Comparison of ENCODE assay signal across 20 cellular contexts in genomic region chr1:98467584-98467983, GRCh38.
DNase-seq lines count a peak whose midpoint lies in the region; ATAC-seq, FAIRE-seq and TF ChIP-seq lines count a peak whose summit lies in the region.
"Had no signal": no experiment of that assay in that cellular context is flagged by ENCODE, and none has a peak within 500 bp of the region (broad histone marks: within the 10 kb centered on the region; RNA-seq: fewer than 3 reads in every experiment).

No MANE protein-coding gene starts in this region.

- peak overlapping the region; percentile 54 for H2AFZ ChIP-seq in astrocyte (ENCODE audit: low read depth, low read length)
- no peak overlapping the region for H2AFZ ChIP-seq in mesenchymal stem cell (ENCODE audit: low read depth, low read length)

- BruUV-seq in MCF 10A (replicated peaks; lab: Mats Ljungman, UMichigan): no TSS peak

- TF ChIP-seq POLR2A in breast epithelium (IDR thresholded peaks at IDR 0.05): no peak

- no peak overlapping the region for H2AK5ac ChIP-seq in mesenchymal stem cell (ENCODE audit: low read length, severe bottlenecking)

- H3K4ac ChIP-seq in mesenchymal stem cell (ENCODE audit: low read depth in 1 of 2, low read length in 2 of 2): no peak overlapping the region

- no peak overlapping the region for H2BK12ac ChIP-seq in mesenchymal stem cell (ENCODE audit: low read length in 2 of 2)

- H3K9ac ChIP-seq in astrocyte (ENCODE audit: low read length) (peak overlapping the region; percentile 38), mesenchymal stem cell (ENCODE audit: low read length) (peak overlapping the region; percentile 51), kidney (ENCODE audit: low read length in 2 of 2) (no peak overlapping the region)
- H3K9ac ChIP-seq: BLaER1 treated with 17β-estradiol and CSF1 and Interleukin-3, amounts not matched to agents 10 nM and 100 nM had no signal

- H3K79me1 ChIP-seq in mesenchymal stem cell (replicated peaks; ENCODE audit: low read length, poor library complexity, severe bottlenecking): no peaks in the 10 kb centered on the region

- H3K4me1 ChIP-seq in breast epithelium (no peaks in the 10 kb centered on the region), astrocyte (ENCODE audit: insufficient read depth, low read length) (peaks cover 5% of the 10 kb centered on the region), mesenchymal stem cell (ENCODE audit: control insufficient read depth, insufficient read depth, low read depth, low read length) (no peaks in the 10 kb centered on the region), kidney (ENCODE audit: control insufficient read depth in 1 of 2, insufficient read depth in 1 of 2, low read depth in 1 of 2, low read length in 2 of 2) (no peaks in the 10 kb centered on the region)
- no peaks in the 10 kb centered on the region for H3K4me1 ChIP-seq in CD4-positive, alpha-beta memory T cell (ENCODE audit: insufficient read depth, low read length)
- H3K4me1 ChIP-seq: esophagus muscularis mucosa, SJCRH30, upper lobe of right lung had no signal

- intact Hi-C loops in MCF 10A (cut with micrococcal nuclease): loop anchor here (5.0 kb wide), 3 partner anchors 145 to 645 kb away; partner anchors contain the start of gene DPYD
- intact Hi-C loops in breast epithelium (cut with DNase I; ENCODE audit: low total_unique reads): no loop called here
- intact Hi-C loops in CD4-positive, alpha-beta memory T cell (cut with micrococcal nuclease): no loop called here
- intact Hi-C loops in kidney (cut with DNase I): no loop called here

- POLR2A ChIA-PET in MCF 10A (lab: Yijun Ruan, JAX): no interaction called here
- POLR2A ChIA-PET in CD4-positive, alpha-beta memory T cell (lab: Charles Lee; ENCODE audit: partially characterized antibody): no interaction called here

- 95% methylated on average over 1 of the region's 4 CpGs for WGBS in mesenchymal stem cell

- no peak overlapping the region for H2BK120ac ChIP-seq in mesenchymal stem cell (ENCODE audit: low read depth, low read length)

- no peak overlapping the region for H3K23ac ChIP-seq in mesenchymal stem cell (ENCODE audit: low read length in 2 of 2)

- H3K27ac Mint-ChIP-seq in MCF 10A (ENCODE audit: low read depth, unreplicated experiment): no peak overlapping the region
- peak overlapping the region; percentile 82 for H3K27ac Mint-ChIP-seq in astrocyte (ENCODE audit: unreplicated experiment)
- no peak overlapping the region for H3K27ac Mint-ChIP-seq in activated T-cell treated with anti-CD3 and anti-CD28 coated beads, Interleukin-2, amount 50 U/mL, for 72 hours
- no peak overlapping the region for H3K27ac Mint-ChIP-seq in CD4-positive, alpha-beta memory T cell

- FAIRE-seq in astrocyte (lab: Jason Lieb, UNC) (no peak), kidney (lab: Jason Lieb, UNC) (no peak)
- FAIRE-seq: GM18507 had no signal

- no peak for TF ChIP-seq CTCF in MCF 10A (IDR thresholded peaks at IDR 0.05; ENCODE audit: unreplicated experiment)
- no peak for TF ChIP-seq CTCF in breast epithelium (IDR thresholded peaks at IDR 0.05)
- no peak for TF ChIP-seq CTCF in astrocyte (IDR thresholded peaks at IDR 0.05; ENCODE audit: insufficient read depth, low read depth, low read length)
- no peak for TF ChIP-seq CTCF in kidney (IDR thresholded peaks at IDR 0.05; ENCODE audit: borderline replicate concordance, extremely low read depth, insufficient read depth)

- peak overlapping the region; percentile 38 for H3K4me3 Mint-ChIP-seq in MCF 10A (ENCODE audit: unreplicated experiment)
- no peak overlapping the region for H3K4me3 Mint-ChIP-seq in astrocyte (ENCODE audit: unreplicated experiment)
- H3K4me3 Mint-ChIP-seq in activated T-cell treated with anti-CD3 and anti-CD28 coated beads, Interleukin-2, amount 50 U/mL, for 72 hours: no peak overlapping the region
- no peak overlapping the region for H3K4me3 Mint-ChIP-seq in CD4-positive, alpha-beta memory T cell

- H3K4me3 ChIP-seq in breast epithelium (no peak overlapping the region), astrocyte (ENCODE audit: insufficient read depth, low read depth, low read length) (no peak overlapping the region), mesenchymal stem cell (ENCODE audit: insufficient read depth in 1 of 2, low read depth in 1 of 2, low read length in 2 of 2) (no peak overlapping the region), kidney (ENCODE audit: low read length in 2 of 2) (no peak overlapping the region)
- no peak overlapping the region for H3K4me3 ChIP-seq in CD4-positive, alpha-beta memory T cell (ENCODE audit: low read length in 2 of 2)
- H3K4me3 ChIP-seq: BLaER1 treated with 17β-estradiol and CSF1 and Interleukin-3, amounts not matched to agents 10 nM and 100 nM; esophagus muscularis mucosa; MG63; SJCRH30; upper lobe of right lung had no signal

- peak overlapping the region; percentile 29 for H3K4me2 ChIP-seq in astrocyte (ENCODE audit: low read length)
- H3K4me2 ChIP-seq in mesenchymal stem cell (ENCODE audit: low read length, poor library complexity, severe bottlenecking): no peak overlapping the region

- ATAC-seq in activated T-cell treated with anti-CD3 and anti-CD28 coated beads, Interleukin-2, amount 50 U/mL, for 72 hours (replicated peaks in 1 of 2): no peak

- H3K9me3 ChIP-seq in breast epithelium: no peaks in the 10 kb centered on the region
- H3K9me3 ChIP-seq in astrocyte (ENCODE audit: insufficient read depth, low read depth, low read length): no peaks in the 10 kb centered on the region
- H3K9me3 ChIP-seq in mesenchymal stem cell (ENCODE audit: control insufficient read depth, low read length): no peaks in the 10 kb centered on the region
- H3K9me3 ChIP-seq in CD4-positive, alpha-beta memory T cell (ENCODE audit: control insufficient read depth in 1 of 2, low read length in 2 of 2): no peaks in the 10 kb centered on the region
- H3K9me3 ChIP-seq in kidney (ENCODE audit: control insufficient read depth in 1 of 2, low read length in 2 of 2): no peaks in the 10 kb centered on the region
- H3K9me3 ChIP-seq: BLaER1 treated with 17β-estradiol and CSF1 and Interleukin-3, amounts not matched to agents 10 nM and 100 nM; esophagus muscularis mucosa; MG63; SJCRH30; upper lobe of right lung had no signal

- peak overlapping the region in 1 of 2 experiments; percentile 28 for H3K18ac ChIP-seq in mesenchymal stem cell (ENCODE audit: low read depth in 1 of 2, low read length in 2 of 2)

- H3K27me3 ChIP-seq in breast epithelium: no peaks in the 10 kb centered on the region
- no peaks in the 10 kb centered on the region for H3K27me3 ChIP-seq in astrocyte (ENCODE audit: insufficient read depth, low read length)
- H3K27me3 ChIP-seq in mesenchymal stem cell (ENCODE audit: control insufficient read depth in 1 of 2, insufficient read depth in 1 of 2, low read length in 2 of 2): no peaks in the 10 kb centered on the region
- H3K27me3 ChIP-seq in CD4-positive, alpha-beta memory T cell (ENCODE audit: insufficient read depth, low read length): no peaks in the 10 kb centered on the region
- H3K27me3 ChIP-seq: BLaER1 treated with 17β-estradiol and CSF1 and Interleukin-3, amounts not matched to agents 10 nM and 100 nM; esophagus muscularis mucosa; MG63; SJCRH30; upper lobe of right lung had no signal

- H3K36me3 ChIP-seq in breast epithelium (no peaks in the 10 kb centered on the region), astrocyte (ENCODE audit: insufficient read depth, low read length) (no peaks in the 10 kb centered on the region), mesenchymal stem cell (ENCODE audit: control insufficient read depth in 1 of 2, insufficient read depth in 2 of 2, low read depth in 1 of 2, low read length in 2 of 2) (no peaks in the 10 kb centered on the region), kidney (ENCODE audit: control insufficient read depth in 1 of 2, insufficient read depth in 2 of 2, low read length in 2 of 2) (no peaks in the 10 kb centered on the region)
- H3K36me3 ChIP-seq in CD4-positive, alpha-beta memory T cell (ENCODE audit: insufficient read depth, low read length): no peaks in the 10 kb centered on the region
- H3K36me3 ChIP-seq: BLaER1 treated with 17β-estradiol and CSF1 and Interleukin-3, amounts not matched to agents 10 nM and 100 nM; esophagus muscularis mucosa; MG63; SJCRH30; upper lobe of right lung had no signal

- no peak overlapping the region for H2BK5ac ChIP-seq in mesenchymal stem cell (ENCODE audit: low read depth, low read length, poor library complexity, severe bottlenecking)

- H2BK15ac ChIP-seq in mesenchymal stem cell (ENCODE audit: low read depth, poor library complexity, severe bottlenecking): no peak overlapping the region

- CTCF ChIA-PET in MCF 10A (lab: Yijun Ruan, JAX): interaction anchor here (0.6 to 2.5 kb wide), 24 partner anchors 8 to 1500 kb away, joined by 3 to 10 read pairs (median 3); partner anchors contain the start of gene DPYD
- CTCF ChIA-PET in CD4-positive, alpha-beta memory T cell (lab: Charles Lee; ENCODE audit: partially characterized antibody): interaction anchor here (0.6 to 2.6 kb wide), 4 partner anchors 12 to 1224 kb away, joined by 3 to 14 read pairs (median 6); no protein-coding TSS in a partner anchor

- no peak overlapping the region for H3K14ac ChIP-seq in mesenchymal stem cell (ENCODE audit: low read length in 2 of 2)

- H4K8ac ChIP-seq in mesenchymal stem cell (ENCODE audit: low read length): no peak overlapping the region

- H3K9me3 Mint-ChIP-seq in MCF 10A (ENCODE audit: unreplicated experiment): no peaks in the 10 kb centered on the region
- no peaks in the 10 kb centered on the region for H3K9me3 Mint-ChIP-seq in astrocyte (ENCODE audit: unreplicated experiment)
- no peaks in the 10 kb centered on the region for H3K9me3 Mint-ChIP-seq in activated T-cell treated with anti-CD3 and anti-CD28 coated beads, Interleukin-2, amount 50 U/mL, for 72 hours
- no peaks in the 10 kb centered on the region for H3K9me3 Mint-ChIP-seq in CD4-positive, alpha-beta memory T cell

- H3K4me1 Mint-ChIP-seq in MCF 10A (ENCODE audit: insufficient read depth, unreplicated experiment) (peaks cover 29% of the 10 kb centered on the region), astrocyte (ENCODE audit: low read depth, unreplicated experiment) (peaks cover 16% of the 10 kb centered on the region)
- H3K4me1 Mint-ChIP-seq in activated T-cell treated with anti-CD3 and anti-CD28 coated beads, Interleukin-2, amount 50 U/mL, for 72 hours (ENCODE audit: low read depth): no peaks in the 10 kb centered on the region
- H3K4me1 Mint-ChIP-seq in CD4-positive, alpha-beta memory T cell: peaks cover 0 to 3% (median 0%) of the 10 kb centered on the region in 4 donors

- H4K20me1 ChIP-seq in astrocyte (ENCODE audit: insufficient read depth, low read length): no peaks in the 10 kb centered on the region
- H4K20me1 ChIP-seq: BLaER1 treated with 17β-estradiol and CSF1 and Interleukin-3, amounts not matched to agents 10 nM and 100 nM had no signal

- H3K27me3 Mint-ChIP-seq in MCF 10A (ENCODE audit: insufficient read depth, unreplicated experiment) (no peaks in the 10 kb centered on the region), astrocyte (ENCODE audit: low read depth, unreplicated experiment) (no peaks in the 10 kb centered on the region)
- no peaks in the 10 kb centered on the region for H3K27me3 Mint-ChIP-seq in activated T-cell treated with anti-CD3 and anti-CD28 coated beads, Interleukin-2, amount 50 U/mL, for 72 hours (ENCODE audit: low read depth)
- peaks cover 0 to 2% of the 10 kb centered on the region in 2 donors for H3K27me3 Mint-ChIP-seq in CD4-positive, alpha-beta memory T cell

- H3K27ac ChIP-seq in breast epithelium: no peak overlapping the region
- H3K27ac ChIP-seq in astrocyte (ENCODE audit: low read depth, low read length): no peak overlapping the region
- no peak overlapping the region for H3K27ac ChIP-seq in mesenchymal stem cell (ENCODE audit: low read length, poor library complexity, severe bottlenecking)
- H3K27ac ChIP-seq in CD4-positive, alpha-beta memory T cell (ENCODE audit: low read depth, low read length): no peak overlapping the region
- H3K27ac ChIP-seq in kidney (ENCODE audit: low read depth in 2 of 2, low read length in 2 of 2): no peak overlapping the region
- H3K27ac ChIP-seq: BLaER1 treated with 17β-estradiol and CSF1 and Interleukin-3, amounts not matched to agents 10 nM and 100 nM; esophagus muscularis mucosa; SJCRH30; upper lobe of right lung had no signal

- no peaks in the 10 kb centered on the region for H3K36me3 Mint-ChIP-seq in MCF 10A (ENCODE audit: insufficient read depth, unreplicated experiment)
- no peaks in the 10 kb centered on the region for H3K36me3 Mint-ChIP-seq in astrocyte (ENCODE audit: low read depth, unreplicated experiment)
- no peaks in the 10 kb centered on the region for H3K36me3 Mint-ChIP-seq in activated T-cell treated with anti-CD3 and anti-CD28 coated beads, Interleukin-2, amount 50 U/mL, for 72 hours (ENCODE audit: insufficient read depth in 2 of 2)
- H3K36me3 Mint-ChIP-seq in CD4-positive, alpha-beta memory T cell: no peaks in the 10 kb centered on the region

- H3K79me2 ChIP-seq in astrocyte (ENCODE audit: insufficient read depth, low read length): no peaks in the 10 kb centered on the region

- no peak for DNase-seq in MCF 10A (ENCODE audit: unreplicated experiment)
- DNase-seq in breast epithelium (ENCODE audit: low spot score in 2 of 2): no peak
- no peak for DNase-seq in astrocyte (ENCODE audit: low read depth)
- no peak for DNase-seq in mesenchymal stem cell
- no peak for DNase-seq in activated T-cell treated with anti-CD3 and anti-CD28 coated beads, Interleukin-2, amount 50 U/mL, for 72 hours
- no peak for DNase-seq in stimulated activated CD4-positive, alpha-beta T cell treated with anti-CD3 and anti-CD28 coated beads, Interleukin-4, amount 100 ng/mL, for 4 hours
- no peak for DNase-seq in CD4-positive, alpha-beta memory T cell
- no peak for DNase-seq in kidney
- DNase-seq: activated CD4-positive, alpha-beta T cell treated with anti-CD3 and anti-CD28 coated beads, Interleukin-2, amount 50 U/mL, for 4 hours; activated gamma-delta T cell treated with Interleukin-2 at 50 U/mL for 16 hours; central memory CD4-positive, alpha-beta T cell; glutamatergic neuron; MG63; stimulated activated CD4-positive, alpha-beta T cell treated with anti-CD3 and anti-CD28 coated beads, Interleukin-12 subunit alpha, Interleukin-12 subunit beta, amount 100 ng/mL, for 4 hours; stimulated activated CD8-positive, alpha-beta memory T cell treated with anti-CD3 and anti-CD28 coated beads, Interleukin-4, amount 100 ng/mL, for 48 hours; upper lobe of right lung had no signal

- no peak overlapping the region for H4K91ac ChIP-seq in mesenchymal stem cell (ENCODE audit: low read length)

Comparison
In these comparisons a context has a peak if more than half of its experiments do, and no peak if none do; other contexts are left out.
1. H3K9ac ChIP-seq: peak in astrocyte (single experiment) and mesenchymal stem cell (single experiment); none in kidney (0 of 2).